ENCODE assay signal across 1 cellular context in genomic region chr3:63046580-63046979, GRCh38.
TF ChIP-seq lines count a peak whose summit lies in the region.

No MANE protein-coding gene starts in this region.

TF ChIP-seq in WTC11, 78 proteins besides CTCF, POLR2A, EP300 and RAD21 (continued from another document):
- no peak for TF ChIP-seq ERG (CRISPR knock-in tag; IDR thresholded peaks at IDR 0.05)
- TF ChIP-seq ZNF263 (CRISPR knock-in tag; IDR thresholded peaks at IDR 0.05; ENCODE audit: low read depth) = no peak
- TF ChIP-seq, protein P1, sequence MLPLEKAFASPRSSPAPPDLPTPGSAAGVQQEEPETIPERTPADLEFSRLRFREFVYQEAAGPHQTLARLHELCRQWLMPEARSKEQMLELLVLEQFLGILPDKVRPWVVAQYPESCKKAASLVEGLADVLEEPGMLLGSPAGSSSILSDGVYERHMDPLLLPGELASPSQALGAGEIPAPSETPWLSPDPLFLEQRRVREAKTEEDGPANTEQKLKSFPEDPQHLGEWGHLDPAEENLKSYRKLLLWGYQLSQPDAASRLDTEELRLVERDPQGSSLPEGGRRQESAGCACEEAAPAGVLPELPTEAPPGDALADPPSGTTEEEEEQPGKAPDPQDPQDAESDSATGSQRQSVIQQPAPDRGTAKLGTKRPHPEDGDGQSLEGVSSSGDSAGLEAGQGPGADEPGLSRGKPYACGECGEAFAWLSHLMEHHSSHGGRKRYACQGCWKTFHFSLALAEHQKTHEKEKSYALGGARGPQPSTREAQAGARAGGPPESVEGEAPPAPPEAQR (CRISPR knock-in tag; IDR thresholded peaks at IDR 0.05) = no peak
- no peak for TF ChIP-seq ZNF219 (CRISPR knock-in tag; IDR thresholded peaks at IDR 0.05; ENCODE audit: borderline replicate concordance)
- TF ChIP-seq FOXP4 (CRISPR knock-in tag; IDR thresholded peaks at IDR 0.05) = no peak
- no peak for TF ChIP-seq ELF4 (CRISPR knock-in tag; IDR thresholded peaks at IDR 0.05; ENCODE audit: low read depth)
- no peak for TF ChIP-seq TEAD1 (CRISPR knock-in tag; IDR thresholded peaks at IDR 0.05)
- no peak for TF ChIP-seq ZBTB21 (CRISPR knock-in tag; IDR thresholded peaks at IDR 0.05; ENCODE audit: borderline replicate concordance)
- TF ChIP-seq ZNF532 (CRISPR knock-in tag; IDR thresholded peaks at IDR 0.05; ENCODE audit: borderline replicate concordance) = no peak
- TF ChIP-seq, protein P2, sequence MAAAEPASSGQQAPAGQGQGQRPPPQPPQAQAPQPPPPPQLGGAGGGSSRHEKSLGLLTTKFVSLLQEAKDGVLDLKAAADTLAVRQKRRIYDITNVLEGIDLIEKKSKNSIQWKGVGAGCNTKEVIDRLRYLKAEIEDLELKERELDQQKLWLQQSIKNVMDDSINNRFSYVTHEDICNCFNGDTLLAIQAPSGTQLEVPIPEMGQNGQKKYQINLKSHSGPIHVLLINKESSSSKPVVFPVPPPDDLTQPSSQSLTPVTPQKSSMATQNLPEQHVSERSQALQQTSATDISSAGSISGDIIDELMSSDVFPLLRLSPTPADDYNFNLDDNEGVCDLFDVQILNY (CRISPR knock-in tag; IDR thresholded peaks at IDR 0.05) = no peak
- no peak for TF ChIP-seq NFE2L1 (CRISPR knock-in tag; IDR thresholded peaks at IDR 0.05)
